ENCODE assay signal across 30 cellular contexts in genomic region chr9:117044241-117044640, GRCh38.
A peak's percentile ranks its signal among the peaks of the same experiment; 100 is the strongest.
DNase-seq lines count a peak whose midpoint lies in the region; ATAC-seq and TF ChIP-seq lines count a peak whose summit lies in the region.
"Had no signal": no experiment of that assay in that cellular context is flagged by ENCODE, and none has a peak within 500 bp of the region (broad histone marks: within the 10 kb centered on the region; RNA-seq: fewer than 3 reads in every experiment).

No MANE protein-coding gene starts in this region.

- H3K4me2 ChIP-seq in neural progenitor cell, result no peak overlapping the region

- no peak overlapping the region for H3K27ac ChIP-seq in neural progenitor cell
- H3K27ac ChIP-seq in ascending aorta, result no peak overlapping the region
- H3K27ac ChIP-seq: esophagus muscularis mucosa, heart left ventricle, SK-N-MC, suprapubic skin, upper lobe of right lung had no signal

- peaks cover 19% of the 10 kb centered on the region for H3K4me1 Mint-ChIP-seq in glutamatergic neuron (ENCODE audit: low read depth, unreplicated experiment)
- peaks cover 14% of the 10 kb centered on the region for H3K4me1 Mint-ChIP-seq in neural progenitor cell
- H3K4me1 Mint-ChIP-seq: activated naive CD8-positive, alpha-beta T cell treated with anti-CD3 and anti-CD28 coated beads, Interleukin-2, amount 50 U/mL, for 24 hours; memory B cell; T-helper 17 cell had no signal

- H3K27me3 Mint-ChIP-seq in glutamatergic neuron (ENCODE audit: unreplicated experiment), result peaks cover 1% of the 10 kb centered on the region
- H3K27me3 Mint-ChIP-seq in neural progenitor cell (ENCODE audit: insufficient read depth, low read depth), result no peaks in the 10 kb centered on the region
- H3K27me3 Mint-ChIP-seq: activated naive CD8-positive, alpha-beta T cell treated with anti-CD3 and anti-CD28 coated beads, Interleukin-2, amount 50 U/mL, for 24 hours; memory B cell; T-helper 17 cell had no signal

- H3K27ac Mint-ChIP-seq in glutamatergic neuron (ENCODE audit: unreplicated experiment), result peak overlapping the region; percentile 11
- no peak overlapping the region for H3K27ac Mint-ChIP-seq in neural progenitor cell
- H3K27ac Mint-ChIP-seq: activated naive CD8-positive, alpha-beta T cell treated with anti-CD3 and anti-CD28 coated beads, Interleukin-2, amount 50 U/mL, for 24 hours; HFFc6; memory B cell; T-helper 17 cell had no signal

- no peaks in the 10 kb centered on the region for H3K36me3 Mint-ChIP-seq in glutamatergic neuron (ENCODE audit: unreplicated experiment)
- H3K36me3 Mint-ChIP-seq in neural progenitor cell, result no peaks in the 10 kb centered on the region
- H3K36me3 Mint-ChIP-seq: memory B cell had no signal

- no peaks in the 10 kb centered on the region for H3K27me3 ChIP-seq in neural progenitor cell
- no peaks in the 10 kb centered on the region for H3K27me3 ChIP-seq in ascending aorta
- H3K27me3 ChIP-seq: esophagus muscularis mucosa, suprapubic skin, upper lobe of right lung had no signal

- ATAC-seq in HG03097 (IDR thresholded peaks at IDR 0.05; ENCODE audit: low FRiP score, unreplicated experiment), result no peak
- ATAC-seq: activated naive CD8-positive, alpha-beta T cell treated with anti-CD3 and anti-CD28 coated beads, Interleukin-2, amount 50 U/mL, for 24 hours; heart left ventricle; left colon; PC-3; T-helper 17 cell; upper lobe of right lung had no signal

- H3K79me2 ChIP-seq in neural progenitor cell (ENCODE audit: low read depth), result no peaks in the 10 kb centered on the region

- H3K36me3 ChIP-seq in neural progenitor cell (no peaks in the 10 kb centered on the region), ascending aorta (no peaks in the 10 kb centered on the region)
- H3K36me3 ChIP-seq: esophagus muscularis mucosa, heart left ventricle, suprapubic skin, upper lobe of right lung had no signal

- H3K4me3 Mint-ChIP-seq in glutamatergic neuron (ENCODE audit: unreplicated experiment) (no peak overlapping the region), neural progenitor cell (no peak overlapping the region)
- H3K4me3 Mint-ChIP-seq: activated naive CD8-positive, alpha-beta T cell treated with anti-CD3 and anti-CD28 coated beads, Interleukin-2, amount 50 U/mL, for 24 hours; HFFc6; memory B cell; neural crest cell; T-helper 17 cell had no signal

- no peaks in the 10 kb centered on the region for H3K9me3 ChIP-seq in neural progenitor cell (ENCODE audit: low read depth)
- no peaks in the 10 kb centered on the region for H3K9me3 ChIP-seq in ascending aorta
- H3K9me3 ChIP-seq: esophagus muscularis mucosa, heart left ventricle, suprapubic skin, upper lobe of right lung had no signal

- no peaks in the 10 kb centered on the region for H3K9me3 Mint-ChIP-seq in glutamatergic neuron (ENCODE audit: unreplicated experiment)
- H3K9me3 Mint-ChIP-seq in neural progenitor cell, result no peaks in the 10 kb centered on the region
- H3K9me3 Mint-ChIP-seq: activated naive CD8-positive, alpha-beta T cell treated with anti-CD3 and anti-CD28 coated beads, Interleukin-2, amount 50 U/mL, for 24 hours; memory B cell; neural crest cell had no signal

- no peaks in the 10 kb centered on the region for H3F3A ChIP-seq in neural progenitor cell (ENCODE audit: low read depth)

- no peak overlapping the region for H3K9ac ChIP-seq in neural progenitor cell

- H4K20me1 ChIP-seq in neural progenitor cell (ENCODE audit: low read depth), result no peaks in the 10 kb centered on the region

- TF ChIP-seq CTCF in glutamatergic neuron (IDR thresholded peaks at IDR 0.05; ENCODE audit: partially characterized antibody, unreplicated experiment), result no peak
- no peak for TF ChIP-seq CTCF in neural progenitor cell (IDR thresholded peaks at IDR 0.05)
- TF ChIP-seq CTCF in ascending aorta (IDR thresholded peaks at IDR 0.05), result no peak

- H3K4me1 ChIP-seq in neural progenitor cell (peaks cover 7% of the 10 kb centered on the region), ascending aorta (no peaks in the 10 kb centered on the region)
- H3K4me1 ChIP-seq: esophagus muscularis mucosa, heart left ventricle, suprapubic skin, upper lobe of right lung had no signal

- intact Hi-C loops in ascending aorta (cut with DNase I), result no loop called here

- H3K4me3 ChIP-seq in neural progenitor cell (no peak overlapping the region), ascending aorta (no peak overlapping the region)
- H3K4me3 ChIP-seq: esophagus muscularis mucosa, heart left ventricle, SK-N-MC, suprapubic skin, upper lobe of right lung had no signal

- no peak overlapping the region for H2AFZ ChIP-seq in neural progenitor cell (replicated peaks)

- DNase-seq in NCI-H2227 (lab: John Stamatoyannopoulos, UW; ENCODE audit: unreplicated experiment), result peak; percentile 28
- no peak for DNase-seq in NCI-H2227 treated with DMSO at 0.1 percent for 48 hours (lab: John Stamatoyannopoulos, UW)
- peak; percentile 75 for DNase-seq in NCI-H69 (lab: John Stamatoyannopoulos, UW)
- peak; percentile 22 for DNase-seq in glutamatergic neuron
- DNase-seq in neural progenitor cell (ENCODE audit: low spot score), result peak; percentile 84
- DNase-seq in ascending aorta (ENCODE audit: low spot score in 2 of 2), result no peak
- DNase-seq in NCI-H187 (lab: John Stamatoyannopoulos, UW), result no peak
- DNase-seq: activated CD4-positive, alpha-beta T cell treated with anti-CD3 and anti-CD28 coated beads, Interleukin-2, amount 50 U/mL, for 48 hours; activated naive CD8-positive, alpha-beta T cell treated with anti-CD3 and anti-CD28 coated beads, Interleukin-2, amount 50 U/mL, for 24 hours; activated T-cell treated with anti-CD3 and anti-CD28 coated beads, Interleukin-2, amount 50 U/mL, for 48 hours; DMS79 treated with DMSO at 0.1 percent for 48 hours; foreskin fibroblast; heart left ventricle; HFFc6; KBM-7; left colon; NCI-H1092 treated with DMSO at 0.1 percent for 48 hours; NCI-H2029 treated with DMSO at 0.1 percent for 48 hours; NK-92 treated with Interleukin-12 subunit alpha and Interleukin-12 subunit beta, amount 100 ng/mL, for 24 hours; PC-3; small intestine; stimulated activated naive CD4-positive, alpha-beta T cell treated with Interleukin-2 at 50 U/mL for 16 hours; T-helper 17 cell; upper lobe of right lung had no signal

Comparison
In these comparisons a context has a peak if more than half of its experiments do, and no peak if none do; other contexts are left out.
1. DNase-seq: peak in NCI-H2227 (single experiment), NCI-H69 (single experiment), glutamatergic neuron (single experiment) and neural progenitor cell (single experiment); none in NCI-H2227 treated with DMSO at 0.1 percent for 48 hours (single experiment), ascending aorta (0 of 2) and NCI-H187 (0 of 2).